In the genomic region with DNA sequence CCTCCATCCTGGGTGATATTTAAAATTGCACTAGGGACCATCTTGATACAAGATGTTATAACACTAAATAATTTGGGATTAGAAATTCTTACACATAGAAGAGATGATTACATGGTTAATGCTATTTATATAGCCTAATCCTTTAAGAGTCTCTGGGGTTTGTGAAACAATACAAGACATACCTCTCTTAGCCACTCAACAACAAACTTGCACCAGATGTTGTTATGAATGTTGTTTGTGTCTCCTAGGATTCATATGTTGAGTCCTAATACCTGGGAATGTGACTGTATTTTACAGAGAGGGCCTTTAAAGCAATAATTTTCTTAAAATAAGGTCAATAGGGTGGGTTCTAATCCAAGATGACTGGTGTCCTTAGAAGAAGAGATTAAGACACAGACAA, we compare ENCODE assay signal across 2 cellular contexts.
TF ChIP-seq lines count a peak whose summit lies in the region.

No MANE protein-coding gene starts in this region.

TF ChIP-seq in HCT116, 20 proteins besides CTCF, POLR2A, EP300 and RAD21 (continued from another document):
- TF ChIP-seq, protein P1, sequence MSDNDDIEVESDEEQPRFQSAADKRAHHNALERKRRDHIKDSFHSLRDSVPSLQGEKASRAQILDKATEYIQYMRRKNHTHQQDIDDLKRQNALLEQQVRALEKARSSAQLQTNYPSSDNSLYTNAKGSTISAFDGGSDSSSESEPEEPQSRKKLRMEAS (IDR thresholded peaks at IDR 0.05): 0 out of 2 replicates have a peak, but pooled peaks have one; percentile 18

TF ChIP-seq in SK-N-SH, 30 proteins besides CTCF, POLR2A, EP300 and RAD21 (continued from another document):
- no peak for TF ChIP-seq NFIC (IDR thresholded peaks at IDR 0.05; ENCODE audit: borderline replicate concordance)
- TF ChIP-seq GATA2 (CRISPR knock-in tag; IDR thresholded peaks at IDR 0.05): no peak
- TF ChIP-seq FOXJ3 (CRISPR knock-in tag; IDR thresholded peaks at IDR 0.05): no peak
- no peak for TF ChIP-seq EZH2phosphoT487 (IDR thresholded peaks at IDR 0.05; ENCODE audit: borderline replicate concordance, low read depth)
- TF ChIP-seq ZBTB33 (IDR thresholded peaks at IDR 0.05; ENCODE audit: borderline replicate concordance, low read depth): no peak
